Comparison of ENCODE assay signal across 8 cellular contexts in the genomic region with DNA sequence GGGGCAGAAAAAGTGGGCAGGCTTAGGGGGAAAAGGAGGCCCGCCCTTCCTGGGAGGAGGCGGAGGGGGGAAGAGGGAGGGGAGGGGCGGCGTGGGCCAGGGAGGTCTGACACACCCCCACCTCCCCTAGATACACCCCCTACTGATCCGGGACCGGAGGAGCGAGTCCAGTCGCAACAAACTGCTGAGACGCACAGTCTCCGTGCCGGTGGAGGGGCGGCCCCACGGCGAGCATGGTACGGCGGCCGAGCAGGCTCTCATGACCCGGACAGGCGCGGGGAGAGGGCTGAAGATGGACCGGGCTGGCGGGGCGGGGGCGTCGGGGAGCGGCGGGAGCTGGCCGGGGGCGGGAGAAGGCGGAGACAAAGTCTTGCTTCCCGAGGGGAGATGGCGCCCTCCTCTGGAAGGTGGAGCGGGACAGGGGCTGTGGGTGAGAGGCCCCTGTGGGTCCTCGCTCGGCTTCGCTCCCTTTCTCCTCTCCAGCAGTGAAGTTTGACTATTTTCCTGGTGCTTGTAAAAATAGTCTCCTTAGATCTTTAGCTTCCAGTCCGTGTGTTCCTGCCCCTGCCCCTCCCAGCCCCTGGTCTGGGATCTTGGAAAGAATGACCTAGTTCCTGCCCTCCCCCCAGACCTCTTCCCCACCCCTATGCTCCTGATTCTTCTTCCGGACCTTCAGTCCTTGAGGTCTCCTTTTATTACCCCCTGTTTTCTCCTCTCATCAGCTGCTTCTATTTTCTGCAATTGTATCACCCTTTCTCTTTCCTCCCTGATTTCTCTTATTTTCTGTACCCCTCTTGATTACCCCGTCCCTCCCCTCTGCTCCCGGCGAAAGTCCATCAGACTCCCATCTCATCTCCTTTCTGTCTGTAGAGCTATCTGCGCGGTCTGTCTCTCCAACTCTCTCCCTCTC. TPM values are rescaled to one million over a fixed set of nuclear protein-coding genes. Genes with fewer than 3 reads are reported as not detected.
DNase-seq lines count a peak whose midpoint lies in the region; ATAC-seq lines count a peak whose summit lies in the region.

No MANE protein-coding gene starts in this region.

- 2 to 3% methylated on average over 40 to 41 of the region's 43 CpGs for WGBS in ectodermal cell, 2 experiments

- ATAC-seq in HG02973 (IDR thresholded peaks at IDR 0.05; ENCODE audit: unreplicated experiment), result peak; percentile 34
- ATAC-seq in HG03095 (IDR thresholded peaks at IDR 0.05; ENCODE audit: unreplicated experiment), result no peak

- no peaks in the 10 kb centered on the region for H3K27me3 ChIP-seq in ectodermal cell (ENCODE audit: control insufficient read depth, insufficient read depth, low read length, poor library complexity, severe bottlenecking)

- H3K27ac ChIP-seq in ectodermal cell (ENCODE audit: insufficient read depth, low read depth, low read length, poor library complexity, severe bottlenecking), result peak overlapping the region; percentile 74

- DNase-seq in GF-D8 (lab: John Stamatoyannopoulos, UW) (peak; percentile 68), NCI-H774 (lab: John Stamatoyannopoulos, UW) (peak; percentile 75), lung microvascular endothelial cell (ENCODE audit: low read depth in 2 of 2) (peak; percentile 78 to 87)
- peak; percentile 72 to 73 for DNase-seq in activated CD8-positive, alpha-beta memory T cell treated with anti-CD3 and anti-CD28 coated beads for 1 hour (ENCODE audit: extremely low read depth in 1 of 2, low read depth in 1 of 2)
- peak; percentile 71 to 84 (median 72) for DNase-seq in stimulated activated CD4-positive, alpha-beta T cell treated with anti-CD3 and anti-CD28 coated beads, TNF-alpha, amount 100 ng/mL, for 48 hours (ENCODE audit: low read depth in 3 of 3)

- peaks cover 65% of the 10 kb centered on the region for H3K4me1 ChIP-seq in ectodermal cell (ENCODE audit: control insufficient read depth, insufficient read depth, low read length)

- H3K36me3 ChIP-seq in ectodermal cell (ENCODE audit: control insufficient read depth, insufficient read depth, low read length), result peaks cover 15% of the 10 kb centered on the region

- no peaks in the 10 kb centered on the region for H3K9me3 ChIP-seq in ectodermal cell (ENCODE audit: control insufficient read depth, low read length)

- H3K4me3 ChIP-seq in ectodermal cell (ENCODE audit: insufficient read depth, low read depth, low read length), result peak overlapping the region; percentile 59

RNA-seq across cellular contexts. Expression of a gene that starts 6.1 kb away (rescaled TPM):
- polyA plus RNA-seq in ectodermal cell (2013, experiment 1 of 4), result 146 TPM
- 158 TPM for polyA plus RNA-seq in ectodermal cell (2013, experiment 2 of 4)
- 90.5 TPM for polyA plus RNA-seq in ectodermal cell (2013, experiment 3 of 4)
- 110 TPM for polyA plus RNA-seq in ectodermal cell (2013, experiment 4 of 4)
- 1.3 and 1.6 TPM in 2 replicates for total RNA-seq in lung microvascular endothelial cell

RNA-seq across cellular contexts. Expression of a gene that starts 8.0 kb away (rescaled TPM):
- 270 TPM for polyA plus RNA-seq in ectodermal cell (2013, experiment 1 of 4)
- polyA plus RNA-seq in ectodermal cell (2013, experiment 2 of 4), result 294 TPM
- 245 TPM for polyA plus RNA-seq in ectodermal cell (2013, experiment 3 of 4)
- 278 TPM for polyA plus RNA-seq in ectodermal cell (2013, experiment 4 of 4)
- 52.3 and 89.5 TPM in 2 replicates for total RNA-seq in lung microvascular endothelial cell

RNA-seq across cellular contexts. Expression of a gene that starts 15.1 kb away (rescaled TPM):
- polyA plus RNA-seq in ectodermal cell (2013, experiment 1 of 4), result 78.6 TPM
- polyA plus RNA-seq in ectodermal cell (2013, experiment 2 of 4), result 67.1 TPM
- polyA plus RNA-seq in ectodermal cell (2013, experiment 3 of 4), result 62.7 TPM
- 74.0 TPM for polyA plus RNA-seq in ectodermal cell (2013, experiment 4 of 4)
- 5.4 and 9.7 TPM in 2 replicates for total RNA-seq in lung microvascular endothelial cell

RNA-seq across cellular contexts. Expression of a gene that starts 28.5 kb away (rescaled TPM):
- 30.1 TPM for polyA plus RNA-seq in ectodermal cell (2013, experiment 1 of 4)
- polyA plus RNA-seq in ectodermal cell (2013, experiment 2 of 4), result 33.1 TPM
- 18.3 TPM for polyA plus RNA-seq in ectodermal cell (2013, experiment 3 of 4)
- 20.0 TPM for polyA plus RNA-seq in ectodermal cell (2013, experiment 4 of 4)
- 3.1 and 5.8 TPM in 2 replicates for total RNA-seq in lung microvascular endothelial cell

RNA-seq across cellular contexts. Expression of a gene that starts 34.3 kb away (rescaled TPM):
- 106 TPM for polyA plus RNA-seq in ectodermal cell (2013, experiment 1 of 4)
- 82.4 TPM for polyA plus RNA-seq in ectodermal cell (2013, experiment 2 of 4)
- polyA plus RNA-seq in ectodermal cell (2013, experiment 3 of 4), result 94.9 TPM
- 85.8 TPM for polyA plus RNA-seq in ectodermal cell (2013, experiment 4 of 4)
- 4.2 and 9.4 TPM in 2 replicates for total RNA-seq in lung microvascular endothelial cell
